Comparison of ENCODE assay signal across 30 cellular contexts in genomic region chr10:52434734-52435133, GRCh38.
"Had no signal": no experiment of that assay in that cellular context is flagged by ENCODE, and none has a peak within 500 bp of the region (broad histone marks: within the 10 kb centered on the region; RNA-seq: fewer than 3 reads in every experiment).

No MANE protein-coding gene starts in this region.

- H3K27ac ChIP-seq: ascending aorta, breast epithelium, cardiac muscle cell, colonic mucosa, dorsolateral prefrontal cortex, esophagus muscularis mucosa, foreskin keratinocyte, gastrocnemius medialis, heart left ventricle had no signal

- H3K4me1 ChIP-seq: ascending aorta, colonic mucosa, esophagus muscularis mucosa, gastrocnemius medialis, heart left ventricle had no signal

- H3K9me3 ChIP-seq: ascending aorta, breast epithelium, colonic mucosa, esophagus muscularis mucosa, gastrocnemius medialis, heart left ventricle had no signal

- DNase-seq: activated CD4-positive, alpha-beta memory T cell treated with anti-CD3 and anti-CD28 coated beads, Interleukin-2, amount 10 ng/mL, durations not matched to agents 7 days and 5 days; activated CD4-positive, alpha-beta T cell treated with anti-CD3 and anti-CD28 coated beads for 1 hour; activated CD4-positive, alpha-beta T cell treated with anti-CD3 and anti-CD28 coated beads for 4 hours; activated CD4-positive, alpha-beta T cell treated with anti-CD3 and anti-CD28 coated beads, Interleukin-2, amount 10 ng/mL, durations not matched to agents 7 days and 5 days; activated CD4-positive, alpha-beta T cell treated with anti-CD3 and anti-CD28 coated beads, Interleukin-2, amount 50 U/mL, for 4 hours; activated CD8-positive, alpha-beta memory T cell treated with anti-CD3 and anti-CD28 coated beads, Interleukin-2, amount 50 U/mL, for 48 hours; activated gamma-delta T cell; activated naive CD4-positive, alpha-beta T cell; activated naive CD4-positive, alpha-beta T cell treated with anti-CD3 and anti-CD28 coated beads, Interleukin-2, amount 10 ng/mL, durations not matched to agents 7 days and 5 days; activated naive CD8-positive, alpha-beta T cell treated with anti-CD3 and anti-CD28 coated beads, Interleukin-2, amount 10 ng/mL, durations not matched to agents 7 days and 5 days; activated T-cell treated with anti-CD3 and anti-CD28 coated beads for 4 hours; activated T-cell treated with anti-CD3 and anti-CD28 coated beads, Interleukin-2, amount 50 U/mL, for 24 hours; activated T-cell treated with anti-CD3 and anti-CD28 coated beads, Interleukin-2, amount 50 U/mL, for 72 hours; central memory CD4-positive, alpha-beta T cell; cerebellar nuclear complex; colonic mucosa; dorsolateral prefrontal cortex; effector memory CD4-positive, alpha-beta T cell; endodermal cell; erythroblast; foreskin keratinocyte; gastrocnemius medialis; glutamatergic neuron; heart left ventricle; T-helper 2 cell had no signal

- H3K27me3 ChIP-seq: ascending aorta, breast epithelium, cardiac muscle cell, colonic mucosa, esophagus muscularis mucosa, foreskin keratinocyte, gastrocnemius medialis, heart left ventricle had no signal

- H3K36me3 ChIP-seq: ascending aorta, breast epithelium, cardiac muscle cell, colonic mucosa, esophagus muscularis mucosa, gastrocnemius medialis, heart left ventricle had no signal

- ATAC-seq: activated naive CD4-positive, alpha-beta T cell treated with anti-CD3 and anti-CD28 coated beads, Interleukin-2, amount 50 U/mL, for 72 hours; activated T-cell treated with anti-CD3 and anti-CD28 coated beads, Interleukin-2, amount 50 U/mL, for 72 hours; gastrocnemius medialis; heart left ventricle had no signal

- H3K4me3 ChIP-seq: ascending aorta, breast epithelium, cardiac muscle cell, colonic mucosa, dorsolateral prefrontal cortex, esophagus muscularis mucosa, gastrocnemius medialis, heart left ventricle had no signal
